Comparison of ENCODE assay signal across 12 cellular contexts in genomic region chr2:47519604-47520301, GRCh38. TPM values are rescaled to one million over a fixed set of nuclear protein-coding genes. Genes with fewer than 3 reads are reported as not detected.
DNase-seq lines count a peak whose midpoint lies in the region; ATAC-seq and TF ChIP-seq lines count a peak whose summit lies in the region.
"Had no signal": no experiment of that assay in that cellular context is flagged by ENCODE, and none has a peak within 500 bp of the region (broad histone marks: within the 10 kb centered on the region; RNA-seq: fewer than 3 reads in every experiment).

No MANE protein-coding gene starts in this region.

- peak overlapping the region; percentile 90 for H3K4me2 ChIP-seq in DOHH2 (ENCODE audit: low read length)
- H3K4me2 ChIP-seq in GM23248 (ENCODE audit: unreplicated experiment), result no peak overlapping the region

- POLR2A ChIA-PET in CD4-positive, alpha-beta T cell (lab: Charles Lee), result no interaction called here

- H3K4me3 ChIP-seq in DOHH2 (ENCODE audit: low read length) (peak overlapping the region; percentile 76), SK-N-MC (no peak overlapping the region; the same call in 1 of the 2 replicates), ectodermal cell (ENCODE audit: insufficient read depth, low read depth, low read length) (no peak overlapping the region), GM23248 (no peak overlapping the region)

- peaks cover 17% of the 10 kb centered on the region for H3F3A ChIP-seq in DOHH2 (ENCODE audit: control insufficient read depth, insufficient read depth)
- no peaks in the 10 kb centered on the region for H3F3A ChIP-seq in GM23248 (ENCODE audit: insufficient read depth)

- H4K20me1 ChIP-seq in DOHH2 (ENCODE audit: control insufficient read depth, insufficient read depth, low read depth, low read length), result no peaks in the 10 kb centered on the region
- no peaks in the 10 kb centered on the region for H4K20me1 ChIP-seq in GM23248 (ENCODE audit: insufficient read depth)

- CTCF ChIA-PET in CD4-positive, alpha-beta T cell (lab: Charles Lee), result no interaction called here

- H3K4me1 ChIP-seq in DOHH2 (ENCODE audit: control insufficient read depth, low read length), result peaks cover 55% of the 10 kb centered on the region
- peaks cover 24% of the 10 kb centered on the region for H3K4me1 ChIP-seq in ectodermal cell (ENCODE audit: control insufficient read depth, insufficient read depth, low read length)
- H3K4me1 ChIP-seq in GM23248 (ENCODE audit: insufficient read depth), result 0 out of 2 replicates have a peak, but pooled peaks cover 2% of the 10 kb centered on the region

- H3K36me3 ChIP-seq in DOHH2 (ENCODE audit: control insufficient read depth, low read length), result peaks cover 39% of the 10 kb centered on the region
- H3K36me3 ChIP-seq in SK-N-MC (ENCODE audit: insufficient read depth, low read length), result no peaks in the 10 kb centered on the region
- no peaks in the 10 kb centered on the region for H3K36me3 ChIP-seq in ectodermal cell (ENCODE audit: control insufficient read depth, insufficient read depth, low read length)
- H3K36me3 ChIP-seq in GM23248 (ENCODE audit: low read depth), result no peaks in the 10 kb centered on the region
- H3K36me3 ChIP-seq: tibial nerve had no signal

- H3K27me3 Mint-ChIP-seq in CD4-positive, alpha-beta T cell, result no peaks in the 10 kb centered on the region

- in situ Hi-C loops in GM23248 (cut with MboI), result no loop called here

- H3K9ac ChIP-seq in SK-N-MC (ENCODE audit: insufficient read length) (no peak overlapping the region), GM23248 (no peak overlapping the region)

- peaks cover 11% of the 10 kb centered on the region for H3K4me1 Mint-ChIP-seq in CD4-positive, alpha-beta T cell (ENCODE audit: low read depth)

- H3K9me3 Mint-ChIP-seq in CD4-positive, alpha-beta T cell, result no peaks in the 10 kb centered on the region

- no peak overlapping the region for H2AFZ ChIP-seq in GM23248

- H3K4me3 Mint-ChIP-seq in CD4-positive, alpha-beta T cell, result peak overlapping the region; percentile 75

- peaks cover 42% of the 10 kb centered on the region for H3K79me2 ChIP-seq in DOHH2 (ENCODE audit: control insufficient read depth, low read length)
- H3K79me2 ChIP-seq in GM23248 (ENCODE audit: insufficient read depth), result no peaks in the 10 kb centered on the region

- H3K36me3 Mint-ChIP-seq in CD4-positive, alpha-beta T cell (ENCODE audit: low read depth), result no peaks in the 10 kb centered on the region

- no peak for ATAC-seq in CD4-positive, alpha-beta T cell (ENCODE audit: poor library complexity)

- no peaks in the 10 kb centered on the region for H3K27me3 ChIP-seq in CD4-positive, alpha-beta T cell (ENCODE audit: control insufficient read depth, insufficient read depth, low read length)
- H3K27me3 ChIP-seq in DOHH2 (ENCODE audit: control insufficient read depth, low read length), result no peaks in the 10 kb centered on the region
- H3K27me3 ChIP-seq in ectodermal cell (ENCODE audit: control insufficient read depth, insufficient read depth, low read length, poor library complexity, severe bottlenecking), result peaks cover 19% of the 10 kb centered on the region
- peaks cover 17% of the 10 kb centered on the region; the same call in 1 of the 2 replicates for H3K27me3 ChIP-seq in GM23248 (replicated peaks; ENCODE audit: insufficient read depth)
- H3K27me3 ChIP-seq: tibial nerve had no signal

- DNase-seq in CD4-positive, alpha-beta T cell, result no peak
- DNase-seq in SK-N-MC (ENCODE audit: low read depth, low spot score) (no peak), glomerular visceral epithelial cell (ENCODE audit: extremely low spot score) (no peak), SHP77 (lab: John Stamatoyannopoulos, UW) (no peak), GM23248 (no peak)
- DNase-seq: DMS153, NCI-H1436 treated with DMSO at 0.1 percent for 48 hours, SW 1271 had no signal

- intact Hi-C loops in CD4-positive, alpha-beta T cell (cut with DNase I, micrococcal nuclease), result loop anchor here in 1 of 2 experiments (1.0 to 5.0 kb wide), 2 partner anchors 116 to 248 kb away; partner anchors contain the start of gene MSH2

- 40 to 49% methylated on average over 7 to 9 of the region's 9 CpGs for WGBS in ectodermal cell, 2 experiments
- WGBS in GM23248 (ENCODE audit: low coverage in 1 of 2, low lambda C conversion rate in 2 of 2, missing lambda C conversion rate in 2 of 2), 2 experiments, result 67 to 68% methylated on average over 9 of the region's 9 CpGs

- H3K9me2 ChIP-seq in DOHH2 (replicated peaks; ENCODE audit: control insufficient read depth, low read length) (no peaks in the 10 kb centered on the region), GM23248 (ENCODE audit: insufficient read depth) (no peaks in the 10 kb centered on the region)

- no peak for TF ChIP-seq CTCF in CD4-positive, alpha-beta T cell (IDR thresholded peaks at IDR 0.05)
- TF ChIP-seq CTCF in DOHH2 (IDR thresholded peaks at IDR 0.05; ENCODE audit: low read depth, low read length, poor library complexity, severe bottlenecking), result no peak

- peak overlapping the region; percentile 37 for H3K27ac Mint-ChIP-seq in CD4-positive, alpha-beta T cell

- H3K27ac ChIP-seq in CD4-positive, alpha-beta T cell (ENCODE audit: low read depth, low read length), result no peak overlapping the region
- H3K27ac ChIP-seq in DOHH2 (ENCODE audit: low read depth, low read length) (peak overlapping the region; percentile 78), SK-N-MC (peak overlapping the region; percentile 4; the same call in 1 of the 2 replicates), ectodermal cell (ENCODE audit: insufficient read depth, low read depth, low read length, poor library complexity, severe bottlenecking) (peak overlapping the region; percentile 12), GM23248 (no peak overlapping the region)

- no peaks in the 10 kb centered on the region for H3K9me3 ChIP-seq in CD4-positive, alpha-beta T cell (ENCODE audit: control insufficient read depth, low read length)
- H3K9me3 ChIP-seq in DOHH2 (ENCODE audit: control insufficient read depth, insufficient read depth, low read length) (no peaks in the 10 kb centered on the region), SK-N-MC (ENCODE audit: low read depth, low read length) (no peaks in the 10 kb centered on the region), ectodermal cell (ENCODE audit: control insufficient read depth, low read length) (no peaks in the 10 kb centered on the region), GM23248 (ENCODE audit: low read depth) (no peaks in the 10 kb centered on the region)
- H3K9me3 ChIP-seq: tibial nerve had no signal

RNA-seq across cellular contexts. Expression of gene KCNK12, which starts 51.0 kb away (rescaled TPM):
- total RNA-seq in CD4-positive, alpha-beta T cell, result under 1 TPM; 0.11 to 0.20 TPM
- 1.6 TPM for polyA plus RNA-seq in ectodermal cell (2013, experiment 1 of 4)
- polyA plus RNA-seq in ectodermal cell (2013, experiment 2 of 4), result 1.2 TPM
- polyA plus RNA-seq in ectodermal cell (2013, experiment 3 of 4), result 2.6 TPM
- polyA plus RNA-seq in ectodermal cell (2013, experiment 4 of 4), result 1.8 TPM
- not detected in 2 replicates for total RNA-seq in GM23248 (2014; rRNA removed; shearing (Covaris generic))
- polyA plus RNA-seq in GM23248 (2016; fragmentation: Nextera tagmentation; extraction: Ambion mirVana), result 0.03 TPM in 2 replicates
- total RNA-seq: skeletal muscle tissue had no signal

Comparison
In these comparisons a context has a peak if more than half of its experiments do, and no peak if none do; other contexts are left out.
1. H3K27ac ChIP-seq: peak in DOHH2 (single experiment), SK-N-MC (single experiment) and ectodermal cell (single experiment); none in CD4-positive, alpha-beta T cell (single experiment) and GM23248 (single experiment).